In the genomic region with DNA sequence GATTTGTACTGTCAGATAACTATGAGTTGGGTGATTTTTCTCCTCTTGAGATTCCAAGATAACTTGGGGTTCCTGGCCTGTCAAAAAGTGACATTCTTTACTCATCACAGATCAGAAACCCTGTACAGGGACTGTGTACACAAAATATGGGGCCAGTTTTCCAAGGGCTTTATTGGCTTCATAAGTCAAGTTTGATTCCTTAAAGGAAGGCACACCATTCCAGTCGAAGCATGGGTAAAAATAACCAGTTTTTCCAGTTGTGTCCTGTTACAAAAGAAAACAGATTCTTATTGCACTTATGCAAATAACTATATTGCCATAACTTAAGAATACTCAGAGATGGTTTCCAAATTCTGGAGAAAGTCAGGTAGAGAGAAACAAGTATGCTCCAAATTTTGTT, we compare ENCODE assay signal across 6 cellular contexts.
A peak's percentile ranks its signal among the peaks of the same experiment; 100 is the strongest.
DNase-seq lines count a peak whose midpoint lies in the region; FAIRE-seq and TF ChIP-seq lines count a peak whose summit lies in the region.
"Not testable (repeated sequence)": the region's sequence is repeated elsewhere in the genome, so short reads cannot be mapped to it uniquely, and the experiment has no call there.

No MANE protein-coding gene starts in this region.

- not testable (repeated sequence) for H3F3A ChIP-seq in PC-9 (ENCODE audit: insufficient read depth, low read depth)

- not testable (repeated sequence) for H2BK5ac ChIP-seq in trophoblast cell (ENCODE audit: low read depth, low read length, poor library complexity)

- POLR2A ChIA-PET in PC-9 (lab: Charles Lee; ENCODE audit: unreplicated experiment): interaction anchor here (0.6 kb wide), 1 partner anchor 73 kb away, joined by 3 read pairs; no protein-coding TSS in a partner anchor

- not testable (repeated sequence) for H3K4me3 ChIP-seq in PC-9; bronchial epithelial cell (ENCODE audit: low read depth, low read length); trophoblast cell (ENCODE audit: low read depth, low read length); thyroid gland (replicated peaks in 1 of 3)

- not testable (repeated sequence) for H3K23ac ChIP-seq in trophoblast cell (ENCODE audit: low read length)

- CTCF ChIA-PET in PC-9 (lab: Charles Lee): not testable (repeated sequence)

- not testable (repeated sequence) for H3K9ac ChIP-seq in trophoblast cell (ENCODE audit: low read length)

- not testable (repeated sequence) for BruUV-seq in PC-9 (replicated peaks; lab: Mats Ljungman, UMichigan)

- not testable (repeated sequence) for H2BK120ac ChIP-seq in trophoblast cell (ENCODE audit: insufficient read depth, low read length, poor library complexity)

- H3K79me2 ChIP-seq in PC-9 (ENCODE audit: low read depth); trophoblast cell (ENCODE audit: control insufficient read depth, insufficient read depth, low read length, poor library complexity): not testable (repeated sequence)

- H4K20me1 ChIP-seq in PC-9 (ENCODE audit: insufficient read depth): not testable (repeated sequence)

- no CpG with 5 or more reads among the region's 1 CpG for WGBS in trophoblast cell (ENCODE audit: extremely low coverage, insufficient coverage, insufficient read length)
- WGBS in thyroid gland, 2 donors: 23 to 31% methylated on average over 1 of the region's 1 CpG

- TF ChIP-seq POLR2A in thyroid gland (IDR thresholded peaks at IDR 0.05): not testable (repeated sequence)

- peak; percentile 6 for DNase-seq in HT-29 (ENCODE audit: low spot score)
- DNase-seq in PC-9: peak in 1 of 2 experiments; percentile 68
- DNase-seq in bronchial epithelial cell (ENCODE audit: low read depth): peak; percentile 31
- peak in 1 of 2 donors; percentile 80 for DNase-seq in trophoblast cell
- not testable (repeated sequence) for DNase-seq in thyroid gland

- H3K4me1 ChIP-seq in PC-9 (replicated peaks; ENCODE audit: insufficient read depth): peaks cover 10% of the 10 kb centered on the region
- H3K4me1 ChIP-seq in trophoblast cell (ENCODE audit: control insufficient read depth in 1 of 2, insufficient read depth in 2 of 2, low read length in 2 of 2): not testable (repeated sequence)
- H3K4me1 ChIP-seq in thyroid gland: peaks cover 7 to 11% of the 10 kb centered on the region in 2 donors

- H4K8ac ChIP-seq in trophoblast cell (ENCODE audit: low read depth, low read length): not testable (repeated sequence)

- H3K9me2 ChIP-seq in PC-9 (ENCODE audit: insufficient read depth): not testable (repeated sequence)

- H3K79me1 ChIP-seq in trophoblast cell (ENCODE audit: low read length): not testable (repeated sequence)

- H3K27ac ChIP-seq in 22Rv1 (peak overlapping the region; percentile 58), trophoblast cell (ENCODE audit: low read depth, low read length) (peak overlapping the region; percentile 17), thyroid gland (peak overlapping the region in 2 of 3 donors; percentile 24 to 50)
- H3K27ac ChIP-seq in PC-9: not testable (repeated sequence)

- H2AK5ac ChIP-seq in trophoblast cell (ENCODE audit: low read length): not testable (repeated sequence)

- H4K91ac ChIP-seq in trophoblast cell (ENCODE audit: low read depth, low read length): not testable (repeated sequence)

- not testable (repeated sequence) for H3K14ac ChIP-seq in trophoblast cell (ENCODE audit: low read length)

- intact Hi-C loops in PC-9 (cut with micrococcal nuclease; ENCODE audit: unreplicated experiment); thyroid gland (cut with DNase I): not testable (repeated sequence)

- H3K4me2 ChIP-seq in PC-9: peak overlapping the region; percentile 40
- H3K4me2 ChIP-seq in trophoblast cell (ENCODE audit: low read length): not testable (repeated sequence)

- H3K18ac ChIP-seq in trophoblast cell (ENCODE audit: low read length): not testable (repeated sequence)

- not testable (repeated sequence) for H2AFZ ChIP-seq in PC-9; trophoblast cell (ENCODE audit: insufficient read depth, low read length, poor library complexity)

- not testable (repeated sequence) for H3K36me3 ChIP-seq in PC-9 (ENCODE audit: low read depth); bronchial epithelial cell (ENCODE audit: control insufficient read depth, insufficient read depth, low read length); thyroid gland
- H3K36me3 ChIP-seq in trophoblast cell (ENCODE audit: control insufficient read depth in 1 of 2, insufficient read depth in 2 of 2, low read length in 2 of 2): peaks cover 16 to 18% of the 10 kb centered on the region in 2 experiments

- TF ChIP-seq CTCF in 22Rv1 (IDR thresholded peaks at IDR 0.05); PC-9 (conservative IDR thresholded peaks at IDR 0.05); bronchial epithelial cell (IDR thresholded peaks at IDR 0.05; ENCODE audit: insufficient read depth, low read length, severe bottlenecking); thyroid gland (IDR thresholded peaks at IDR 0.05): not testable (repeated sequence)

- H3K4ac ChIP-seq in trophoblast cell (ENCODE audit: low read depth, low read length): not testable (repeated sequence)

- not testable (repeated sequence) for H2BK12ac ChIP-seq in trophoblast cell (ENCODE audit: low read length)

- not testable (repeated sequence) for H3K9me3 ChIP-seq in PC-9 (ENCODE audit: insufficient read depth, low read depth); trophoblast cell (ENCODE audit: insufficient read depth, low read depth, low read length); thyroid gland

- not testable (repeated sequence) for H4K12ac ChIP-seq in trophoblast cell (ENCODE audit: low read depth, low read length)

- not testable (repeated sequence) for FAIRE-seq in bronchial epithelial cell (lab: Jason Lieb, UNC)

- H3K27me3 ChIP-seq in PC-9 (ENCODE audit: insufficient read depth, low read depth); bronchial epithelial cell (ENCODE audit: control insufficient read depth, insufficient read depth, low read length); trophoblast cell (ENCODE audit: insufficient read depth, low read length); thyroid gland: not testable (repeated sequence)
